ENCODE assay signal across 18 cellular contexts in genomic region chr22:44892803-44893730, GRCh38.
"Had no signal": no experiment of that assay in that cellular context is flagged by ENCODE, and none has a peak within 500 bp of the region (broad histone marks: within the 10 kb centered on the region; RNA-seq: fewer than 3 reads in every experiment).

No MANE protein-coding gene starts in this region.

- H3K27ac ChIP-seq: ascending aorta, gastrocnemius medialis, heart left ventricle, sigmoid colon, thyroid gland, vagina had no signal

- ATAC-seq: esophagus mucosa; gastrocnemius medialis; heart left ventricle; naive thymus-derived CD8-positive, alpha-beta T cell; stimulated activated memory B cell treated with anti-CD40 and anti-IgM and Interleukin-4, amounts not matched to agents 10 μg/mL and 1 μg/mL and 100 μg/mL, for 72 hours had no signal

- H3K4me1 ChIP-seq: ascending aorta, gastrocnemius medialis, heart left ventricle, sigmoid colon, thyroid gland, vagina had no signal

- H3K4me3 ChIP-seq: ascending aorta, gastrocnemius medialis, heart left ventricle, sigmoid colon, thyroid gland, vagina had no signal

- H3K27me3 ChIP-seq: ascending aorta, gastrocnemius medialis, heart left ventricle, sigmoid colon, thyroid gland, vagina had no signal

- DNase-seq: activated CD4-positive, alpha-beta memory T cell treated with anti-CD3 and anti-CD28 coated beads for 36 hours; activated CD4-positive, alpha-beta T cell treated with anti-CD3 and anti-CD28 coated beads for 4 hours; activated naive CD4-positive, alpha-beta T cell treated with anti-CD3 and anti-CD28 coated beads, Interleukin-2, amount 10 ng/mL, durations not matched to agents 7 days and 5 days; activated T-cell treated with anti-CD3 and anti-CD28 coated beads, Interleukin-2, amount 50 U/mL, for 1 hour; cortex of kidney; effector CD4-positive, alpha-beta T cell; gastrocnemius medialis; heart left ventricle; kidney glomerular epithelial cell; mesendoderm; naive thymus-derived CD8-positive, alpha-beta T cell; sigmoid colon; stimulated activated CD4-positive, alpha-beta T cell treated with anti-CD3 and anti-CD28 coated beads, Interleukin-4, amount 100 ng/mL, for 4 hours; thyroid gland had no signal

- H3K36me3 ChIP-seq: ascending aorta, gastrocnemius medialis, heart left ventricle, sigmoid colon, thyroid gland, vagina had no signal

- H3K9me3 ChIP-seq: ascending aorta, gastrocnemius medialis, heart left ventricle, sigmoid colon, thyroid gland, vagina had no signal
